Comparison of ENCODE assay signal across 9 cellular contexts in genomic region chr19:36060430-36060829, GRCh38. TPM values are rescaled to one million over a fixed set of nuclear protein-coding genes. Genes with fewer than 3 reads are reported as not detected.
DNase-seq lines count a peak whose midpoint lies in the region; ATAC-seq, FAIRE-seq and TF ChIP-seq lines count a peak whose summit lies in the region.
"Had no signal": no experiment of that assay in that cellular context is flagged by ENCODE, and none has a peak within 500 bp of the region (broad histone marks: within the 10 kb centered on the region; RNA-seq: fewer than 3 reads in every experiment).

No MANE protein-coding gene starts in this region.

- no peak overlapping the region for H3K4me3 ChIP-seq in NB4 (ENCODE audit: low read depth, low read length)
- H3K4me3 ChIP-seq in astrocyte (ENCODE audit: insufficient read depth, low read depth, low read length): no peak overlapping the region
- H3K4me3 ChIP-seq in hepatocyte: no peak overlapping the region

- no peak for FAIRE-seq in astrocyte (lab: Jason Lieb, UNC)

- H3K9me3 ChIP-seq in astrocyte (ENCODE audit: insufficient read depth, low read depth, low read length): no peaks in the 10 kb centered on the region
- no peaks in the 10 kb centered on the region for H3K9me3 ChIP-seq in hepatocyte (ENCODE audit: low read depth)

- peaks cover 3% of the 10 kb centered on the region for H3K36me3 Mint-ChIP-seq in astrocyte (ENCODE audit: low read depth, unreplicated experiment)

- no peaks in the 10 kb centered on the region for H4K20me1 ChIP-seq in astrocyte (ENCODE audit: insufficient read depth, low read length)
- no peaks in the 10 kb centered on the region for H4K20me1 ChIP-seq in hepatocyte (ENCODE audit: insufficient read depth, poor library complexity, severe bottlenecking)

- POLR2A ChIA-PET in GM10248 (lab: Yijun Ruan, JAX): no interaction called here

- no peaks in the 10 kb centered on the region for H3K9me3 Mint-ChIP-seq in astrocyte (ENCODE audit: unreplicated experiment)

- no peak overlapping the region for H3K4me2 ChIP-seq in astrocyte (ENCODE audit: low read length)
- no peak overlapping the region for H3K4me2 ChIP-seq in hepatocyte

- H2AFZ ChIP-seq in astrocyte (ENCODE audit: low read depth, low read length): no peak overlapping the region
- no peak overlapping the region for H2AFZ ChIP-seq in hepatocyte

- TF ChIP-seq CTCF in GM10248 (IDR thresholded peaks at IDR 0.05; ENCODE audit: control extremely low read depth, extremely low read depth, low read depth, missing control alignments): peak; percentile 72
- TF ChIP-seq CTCF in NB4 (IDR thresholded peaks at IDR 0.05; ENCODE audit: low read depth, low read length): peak; percentile 38
- TF ChIP-seq CTCF in astrocyte (IDR thresholded peaks at IDR 0.05; ENCODE audit: insufficient read depth, low read depth, low read length): peak; percentile 64
- peak; percentile 54 for TF ChIP-seq CTCF in hepatocyte (IDR thresholded peaks at IDR 0.05; ENCODE audit: poor library complexity)

- no peak overlapping the region for H3K4me3 Mint-ChIP-seq in astrocyte (ENCODE audit: unreplicated experiment)

- H3K4me1 Mint-ChIP-seq in astrocyte (ENCODE audit: low read depth, unreplicated experiment): no peaks in the 10 kb centered on the region

- no peak overlapping the region for H3K9ac ChIP-seq in astrocyte (ENCODE audit: low read length)

- CTCF ChIA-PET in GM10248 (lab: Yijun Ruan, JAX): interaction anchor here (0.6 to 3.3 kb wide), 22 partner anchors 10 to 465 kb away, joined by 3 to 21 read pairs (median 5); partner anchors contain the start of genes ZNF146 and ZNF565

- peaks cover 3% of the 10 kb centered on the region for H3K36me3 ChIP-seq in astrocyte (ENCODE audit: insufficient read depth, low read length)
- H3K36me3 ChIP-seq in hepatocyte (replicated peaks; ENCODE audit: insufficient read depth, low read depth): no peaks in the 10 kb centered on the region

- H3K79me2 ChIP-seq in astrocyte (ENCODE audit: insufficient read depth, low read length) (peaks cover 23% of the 10 kb centered on the region), hepatocyte (peaks cover 6% of the 10 kb centered on the region)

- H3K4me1 ChIP-seq in astrocyte (ENCODE audit: insufficient read depth, low read length) (no peaks in the 10 kb centered on the region), hepatocyte (ENCODE audit: insufficient read depth) (peaks cover 7% of the 10 kb centered on the region)

- WGBS in hepatocyte (ENCODE audit: low lambda C conversion rate, missing lambda C conversion rate): 90% methylated on average over 4 of the region's 4 CpGs

- DNase-seq in GM10248 (ENCODE audit: extremely low spot score) (peak; percentile 63), NB4 (ENCODE audit: low read depth) (peak; percentile 30), astrocyte (ENCODE audit: low read depth) (peak; percentile 28), hepatocyte (ENCODE audit: low spot score) (peak; percentile 67), NCI-H226 (no peak), retina (no peak)
- peak; percentile 19 for DNase-seq in stimulated activated CD4-positive, alpha-beta T cell treated with anti-CD3 and anti-CD28 coated beads, Interleukin-4, amount 100 ng/mL, for 1 hour

- no peak for ATAC-seq in GM18520 (IDR thresholded peaks at IDR 0.05; ENCODE audit: unreplicated experiment)

- no peak overlapping the region for H3K27ac Mint-ChIP-seq in astrocyte (ENCODE audit: unreplicated experiment)

- H3K9me2 ChIP-seq in hepatocyte (replicated peaks; ENCODE audit: insufficient read depth): no peaks in the 10 kb centered on the region

- peaks cover 7% of the 10 kb centered on the region for H3K27me3 Mint-ChIP-seq in astrocyte (ENCODE audit: low read depth, unreplicated experiment)

- no peak for TF ChIP-seq POLR2A in NB4 (IDR thresholded peaks at IDR 0.05; ENCODE audit: extremely low read depth, insufficient read length)

- no peak overlapping the region for H3K27ac ChIP-seq in astrocyte (ENCODE audit: low read depth, low read length)
- H3K27ac ChIP-seq in hepatocyte: no peak overlapping the region

- H3K27me3 ChIP-seq in astrocyte (ENCODE audit: insufficient read depth, low read length) (no peaks in the 10 kb centered on the region), hepatocyte (no peaks in the 10 kb centered on the region)

RNA-seq across cellular contexts. Expression of gene WDR62, which starts 5.7 kb away (rescaled TPM):
- total RNA-seq in astrocyte: 1.1 and 2.4 TPM in 2 replicates
- 1.8 and 2.1 TPM in 2 replicates for total RNA-seq in hepatocyte
- 1.2 and 4.6 TPM in 2 replicates for polyA plus RNA-seq in hepatocyte

RNA-seq across cellular contexts. Expression of gene THAP8, which starts 6.3 kb away (rescaled TPM):
- total RNA-seq in astrocyte (5.0 and 6.0 TPM in 2 replicates), hepatocyte (4.5 and 6.8 TPM in 2 replicates)
- polyA plus RNA-seq in hepatocyte: 23.1 and 24.1 TPM in 2 replicates

RNA-seq across cellular contexts. Expression of gene CLIP3, which starts 27.8 kb away (rescaled TPM):
- total RNA-seq in astrocyte: 55.4 and 57.4 TPM in 2 replicates
- 5.1 and 12.8 TPM in 2 replicates for total RNA-seq in hepatocyte
- polyA plus RNA-seq in hepatocyte: 19.5 and 21.8 TPM in 2 replicates

RNA-seq across cellular contexts. Expression of gene ALKBH6, which starts 46.4 kb away (rescaled TPM):
- total RNA-seq in astrocyte (25.9 and 27.3 TPM in 2 replicates), hepatocyte (14.2 and 24.1 TPM in 2 replicates)
- polyA plus RNA-seq in hepatocyte: 31.1 and 33.7 TPM in 2 replicates

RNA-seq across cellular contexts. Expression of gene OVOL3, which starts 50.5 kb away (rescaled TPM):
- total RNA-seq in astrocyte (not detected in 2 replicates), hepatocyte (not detected in 2 replicates)
- polyA plus RNA-seq in hepatocyte: not detected in 2 replicates
- total RNA-seq: mononuclear cell had no signal

Comparison
In these comparisons a context has a peak if more than half of its experiments do, and no peak if none do; other contexts are left out.
1. DNase-seq: peak in GM10248 (single experiment), NB4 (single experiment), astrocyte (single experiment), hepatocyte (single experiment) and stimulated activated CD4-positive, alpha-beta T cell treated with anti-CD3 and anti-CD28 coated beads, Interleukin-4, amount 100 ng/mL, for 1 hour (single experiment); none in NCI-H226 (single experiment) and retina (single experiment).
2. Peak in every context shown above with its lines, with median percentiles within 50 percentile points of each other: CTCF ChIP-seq.